17 cellular contexts compared by ENCODE assay signal in the genomic region with DNA sequence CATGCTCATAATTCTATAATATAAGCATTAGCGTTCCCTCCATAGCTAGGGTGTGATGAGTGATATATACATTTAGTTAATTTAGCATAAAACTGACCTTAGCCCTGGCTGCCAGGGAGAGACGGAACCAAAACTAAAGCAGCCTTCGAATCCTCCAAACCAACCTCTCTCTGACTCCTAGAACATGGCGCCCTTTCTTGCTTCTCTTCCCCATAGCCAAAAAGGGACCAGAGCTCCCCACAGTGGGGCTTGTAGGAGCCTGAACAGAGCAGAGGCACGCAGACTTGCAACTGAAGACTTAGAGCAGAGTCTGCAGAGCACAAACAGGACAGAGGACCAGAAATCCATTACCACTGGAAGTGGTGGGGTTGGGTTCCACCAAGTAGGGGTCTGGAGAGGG. TPM values are rescaled to one million over a fixed set of nuclear protein-coding genes. Genes with fewer than 3 reads are reported as not detected.
DNase-seq lines count a peak whose midpoint lies in the region; ATAC-seq and TF ChIP-seq lines count a peak whose summit lies in the region.
"Had no signal": no experiment of that assay in that cellular context is flagged by ENCODE, and none has a peak within 500 bp of the region (broad histone marks: within the 10 kb centered on the region; RNA-seq: fewer than 3 reads in every experiment).

No MANE protein-coding gene starts in this region.

- no peak overlapping the region for H3K9ac ChIP-seq in DND-41 (ENCODE audit: low read depth, low read length)

- no peaks in the 10 kb centered on the region for H4K20me1 ChIP-seq in DND-41 (ENCODE audit: insufficient read depth, low read length)

- no peaks in the 10 kb centered on the region for H3K79me2 ChIP-seq in DND-41 (ENCODE audit: insufficient read depth, low read length)

- TF ChIP-seq CTCF in DND-41 (IDR thresholded peaks at IDR 0.05; ENCODE audit: borderline replicate concordance, extremely low read depth, low read length, poor library complexity, severe bottlenecking) (peak; percentile 14), fibroblast of villous mesenchyme (IDR thresholded peaks at IDR 0.05; ENCODE audit: insufficient read depth, low read depth, low read length) (no peak)

- ATAC-seq in DND-41 (ENCODE audit: insufficient read depth, low read depth): no peak
- ATAC-seq in HG03457 (IDR thresholded peaks at IDR 0.05; ENCODE audit: unreplicated experiment): no peak

- H3K27me3 ChIP-seq in DND-41 (ENCODE audit: insufficient read depth, low read length, poor library complexity): no peaks in the 10 kb centered on the region
- H3K27me3 ChIP-seq: Peyer's patch, SJSA1 had no signal

- DNase-seq in DND-41: no peak
- peak; percentile 35 for DNase-seq in OCI-M1 (lab: John Stamatoyannopoulos, UW)
- DNase-seq in fibroblast of villous mesenchyme (ENCODE audit: low read depth): peak; percentile 14
- no peak for DNase-seq in NCI-H748 treated with DMSO at 0.1 percent for 48 hours (lab: John Stamatoyannopoulos, UW)
- no peak for DNase-seq in activated CD4-positive, alpha-beta T cell treated with anti-CD3 and anti-CD28 coated beads, Interleukin-2, amount 50 U/mL, for 1 hour
- DNase-seq: C1 segment of cervical spinal cord; CD8-positive, alpha-beta memory T cell; DMS79; GOT3; HFFc6; NCI-H1105; NCI-H2081; NCI-H446 treated with DMSO at 0.1 percent for 48 hours; Peyer's patch had no signal

- TF ChIP-seq EP300 in Ishikawa (IDR thresholded peaks at IDR 0.05; ENCODE audit: borderline replicate concordance): no peak

- no peak overlapping the region for H3K4me2 ChIP-seq in DND-41 (ENCODE audit: insufficient read depth, low read length)

- no peak overlapping the region for H3K4me3 ChIP-seq in DND-41 (ENCODE audit: low read depth in 1 of 2, low read length in 2 of 2)
- no peak overlapping the region for H3K4me3 ChIP-seq in fibroblast of villous mesenchyme (ENCODE audit: low read depth, low read length)
- H3K4me3 ChIP-seq: Peyer's patch, SJSA1 had no signal

- TF ChIP-seq RAD21 in Ishikawa (IDR thresholded peaks at IDR 0.05; ENCODE audit: low read depth): peak; percentile 27; the same call in 1 of the 2 replicates

- H3K36me3 ChIP-seq in DND-41 (ENCODE audit: insufficient read depth, low read length): no peaks in the 10 kb centered on the region
- H3K36me3 ChIP-seq: Peyer's patch, SJSA1 had no signal

- H2AFZ ChIP-seq in DND-41 (ENCODE audit: low read depth, low read length): no peak overlapping the region

- no peak overlapping the region for H3K27ac ChIP-seq in DND-41 (ENCODE audit: low read length)
- H3K27ac ChIP-seq: Peyer's patch, SJSA1 had no signal

- peaks cover 7% of the 10 kb centered on the region for H3K4me1 ChIP-seq in DND-41 (ENCODE audit: insufficient read depth, low read length)
- H3K4me1 ChIP-seq: Peyer's patch had no signal

- no peaks in the 10 kb centered on the region for H3K9me3 ChIP-seq in DND-41 (ENCODE audit: insufficient read depth, low read length, severe bottlenecking)
- H3K9me3 ChIP-seq: Peyer's patch, SJSA1 had no signal

TF ChIP-seq in Ishikawa, 13 proteins besides CTCF, POLR2A, EP300 and RAD21:
- no peak for TF ChIP-seq ZBTB7A (IDR thresholded peaks at IDR 0.05; ENCODE audit: low read depth)
- no peak for TF ChIP-seq CREB1 (IDR thresholded peaks at IDR 0.05; ENCODE audit: low read depth)
- TF ChIP-seq, protein P1, sequence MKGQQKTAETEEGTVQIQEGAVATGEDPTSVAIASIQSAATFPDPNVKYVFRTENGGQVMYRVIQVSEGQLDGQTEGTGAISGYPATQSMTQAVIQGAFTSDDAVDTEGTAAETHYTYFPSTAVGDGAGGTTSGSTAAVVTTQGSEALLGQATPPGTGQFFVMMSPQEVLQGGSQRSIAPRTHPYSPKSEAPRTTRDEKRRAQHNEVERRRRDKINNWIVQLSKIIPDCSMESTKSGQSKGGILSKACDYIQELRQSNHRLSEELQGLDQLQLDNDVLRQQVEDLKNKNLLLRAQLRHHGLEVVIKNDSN (IDR thresholded peaks at IDR 0.05): no peak

RNA-seq across cellular contexts. Expression of gene IRF2BP2, which starts 17.7 kb away (rescaled TPM):
- 53.1 and 60.9 TPM in 2 replicates for total RNA-seq in fibroblast of villous mesenchyme

Comparison
In these comparisons a context has a peak if more than half of its experiments do, and no peak if none do; other contexts are left out.
1. DNase-seq: peak in OCI-M1 (single experiment) and fibroblast of villous mesenchyme (single experiment); none in DND-41 (single experiment), NCI-H748 treated with DMSO at 0.1 percent for 48 hours (single experiment) and activated CD4-positive, alpha-beta T cell treated with anti-CD3 and anti-CD28 coated beads, Interleukin-2, amount 50 U/mL, for 1 hour (single experiment).